Comparison of ENCODE assay signal across 16 cellular contexts in genomic region chr3:70580021-70580420, GRCh38.
A peak's percentile ranks its signal among the peaks of the same experiment; 100 is the strongest.
DNase-seq lines count a peak whose midpoint lies in the region; ATAC-seq and TF ChIP-seq lines count a peak whose summit lies in the region.
"Had no signal": no experiment of that assay in that cellular context is flagged by ENCODE, and none has a peak within 500 bp of the region (broad histone marks: within the 10 kb centered on the region; RNA-seq: fewer than 3 reads in every experiment).

No MANE protein-coding gene starts in this region.

- H2BK120ac ChIP-seq in IMR-90 (ENCODE audit: low read depth, low read length) = no peak overlapping the region

- H3K9ac ChIP-seq in IMR-90 (ENCODE audit: low read depth, low read length) (no peak overlapping the region), fibroblast of lung (ENCODE audit: insufficient read depth, low read length) (no peak overlapping the region)

- dilution Hi-C loops in IMR-90 (cut with HindIII; ENCODE audit: low sequenced_read_pairs, unreplicated experiment) = no loop called here

- H3K79me2 ChIP-seq in fibroblast of lung (ENCODE audit: control insufficient read depth, insufficient read depth, low read length) = no peaks in the 10 kb centered on the region

- H4K5ac ChIP-seq in IMR-90 (ENCODE audit: low read depth, low read length) = no peak overlapping the region

- no peak overlapping the region for H4K91ac ChIP-seq in IMR-90 (ENCODE audit: insufficient read depth, low read depth, low read length)

- H3K36me3 ChIP-seq in IMR-90 (ENCODE audit: control insufficient read depth, insufficient read depth, low read length) = no peaks in the 10 kb centered on the region
- H3K36me3 ChIP-seq in fibroblast of lung (ENCODE audit: control insufficient read depth, insufficient read depth, low read length) = no peaks in the 10 kb centered on the region
- H3K36me3 ChIP-seq: HAP-1 had no signal

- H2AK5ac ChIP-seq in IMR-90 (ENCODE audit: low read depth, low read length) = no peak overlapping the region

- H3K4me1 ChIP-seq in IMR-90 (ENCODE audit: control insufficient read depth, insufficient read depth, low read length) (no peaks in the 10 kb centered on the region), fibroblast of lung (ENCODE audit: control insufficient read depth, extremely low read depth, insufficient read depth, low read length) (no peaks in the 10 kb centered on the region)

- no peaks in the 10 kb centered on the region for H3K9me3 ChIP-seq in IMR-90 (ENCODE audit: control insufficient read depth, insufficient read depth, low read length)
- H3K9me3 ChIP-seq in fibroblast of lung (ENCODE audit: control insufficient read depth, insufficient read depth, low read depth, low read length) = no peaks in the 10 kb centered on the region
- H3K9me3 ChIP-seq: HAP-1 had no signal

- H3K18ac ChIP-seq in IMR-90 (ENCODE audit: low read depth, low read length) = no peak overlapping the region

- H2BK20ac ChIP-seq in IMR-90 (ENCODE audit: low read depth, low read length) = no peak overlapping the region

- H3K4me3 ChIP-seq in IMR-90 (ENCODE audit: insufficient read depth, low read depth, low read length) (no peak overlapping the region), astrocyte of the spinal cord (ENCODE audit: low read depth, low read length) (no peak overlapping the region), fibroblast of lung (replicated peaks in 1 of 4; ENCODE audit: control extremely low read depth in 1 of 4, insufficient read depth in 1 of 4, low read depth in 3 of 4, low read length in 4 of 4) (no peak overlapping the region)
- H3K4me3 ChIP-seq: HAP-1 had no signal

- intact Hi-C loops in IMR-90 (cut with micrococcal nuclease) = no loop called here

- CTCF ChIA-PET in IMR-90 (lab: Yijun Ruan, JAX) = no interaction called here

- WGBS in IMR-90 (ENCODE audit: extremely low coverage in 2 of 2, insufficient read length in 1 of 2), 2 experiments = no CpG with 5 or more reads among the region's 3 CpGs

- no peak overlapping the region for H3K4ac ChIP-seq in IMR-90 (ENCODE audit: low read depth, low read length)

- DNase-seq in IMR-90 = peak; percentile 29
- DNase-seq in astrocyte of the spinal cord (ENCODE audit: low read depth, low spot score) = peak; percentile 30
- DNase-seq in fibroblast of lung (ENCODE audit: low read depth in 2 of 2) = peak; percentile 13 to 41
- DNase-seq in NCI-H1417 (lab: John Stamatoyannopoulos, UW) = no peak
- DNase-seq in NCI-H2081 (lab: John Stamatoyannopoulos, UW) = no peak
- DNase-seq in SKM-1 (lab: John Stamatoyannopoulos, UW; ENCODE audit: unreplicated experiment) = no peak
- no peak for DNase-seq in SIG-M5 (lab: John Stamatoyannopoulos, UW)
- DNase-seq: C1 segment of cervical spinal cord; Calu3; CD4-positive, alpha-beta memory T cell; COR-L47; DMS53; DMS79 treated with DMSO at 0.1 percent for 48 hours; GOT3; HFFc6 had no signal

- H2AK9ac ChIP-seq in IMR-90 (replicated peaks; ENCODE audit: low read depth, low read length, poor library complexity) = no peak overlapping the region

- no peak for TF ChIP-seq CTCF in IMR-90 (conservative IDR thresholded peaks at IDR 0.05; ENCODE audit: low read depth, low read length)
- no peak for TF ChIP-seq CTCF in astrocyte of the spinal cord (IDR thresholded peaks at IDR 0.05; ENCODE audit: low read depth, low read length)
- no peak for TF ChIP-seq CTCF in fibroblast of lung (conservative IDR thresholded peaks at IDR 0.05 in 1 of 2, IDR thresholded peaks at IDR 0.05 in 1 of 2; ENCODE audit: low read depth in 1 of 2, low read length in 2 of 2)

- ATAC-seq in IMR-90 (ENCODE audit: low read depth) = no peak

- H2BK15ac ChIP-seq in IMR-90 (ENCODE audit: low read depth, low read length) = no peak overlapping the region

- in situ Hi-C loops in IMR-90 (cut with MboI; ENCODE audit: low sequenced_read_pairs) (no loop called here), astrocyte of the spinal cord (cut with HindIII; ENCODE audit: low sequenced_read_pairs) (no loop called here)

- no peak overlapping the region for H3K23ac ChIP-seq in IMR-90 (ENCODE audit: low read depth, low read length)

- H3K14ac ChIP-seq in IMR-90 (replicated peaks; ENCODE audit: low read depth, low read length) = no peak overlapping the region

- BruUV-seq in IMR-90 (replicated peaks; lab: Mats Ljungman, UMichigan) = no TSS peak

- no peak overlapping the region for H3K4me2 ChIP-seq in IMR-90 (ENCODE audit: low read depth, low read length)
- no peak overlapping the region for H3K4me2 ChIP-seq in fibroblast of lung (ENCODE audit: extremely low read depth, insufficient read depth, low read length)

- no peak overlapping the region for H4K8ac ChIP-seq in IMR-90 (ENCODE audit: low read depth in 2 of 2, low read length in 2 of 2)

- H3K56ac ChIP-seq in IMR-90 (ENCODE audit: extremely low read depth, insufficient read depth, low read length) = no peak overlapping the region

- no peak overlapping the region for H2AFZ ChIP-seq in IMR-90 (replicated peaks; ENCODE audit: low read length, poor library complexity)
- no peak overlapping the region for H2AFZ ChIP-seq in fibroblast of lung (ENCODE audit: low read length)

- no peak for TF ChIP-seq POLR2A in IMR-90 (IDR thresholded peaks at IDR 0.05; ENCODE audit: low read depth, low read length)

- no peaks in the 10 kb centered on the region for H3K9me1 ChIP-seq in IMR-90 (ENCODE audit: insufficient read depth, low read length)

- TF ChIP-seq RAD21 in IMR-90 (IDR thresholded peaks at IDR 0.05; ENCODE audit: low read length) = no peak

- H3K27me3 ChIP-seq in IMR-90 (ENCODE audit: control insufficient read depth, insufficient read depth, low read length) = peaks cover 11% of the 10 kb centered on the region
- no peaks in the 10 kb centered on the region for H3K27me3 ChIP-seq in fibroblast of lung (ENCODE audit: control insufficient read depth, insufficient read depth, low read length)

- POLR2A ChIA-PET in IMR-90 (lab: Charles Lee; ENCODE audit: unreplicated experiment) = interaction anchor here (0.6 kb wide), 1 partner anchor 437 kb away, joined by 4 read pairs; no protein-coding TSS in a partner anchor

- no peak overlapping the region for H2BK5ac ChIP-seq in IMR-90 (ENCODE audit: low read depth, low read length, poor library complexity, severe bottlenecking)

- H3K27ac ChIP-seq in IMR-90 (ENCODE audit: insufficient read depth, low read length) (no peak overlapping the region), fibroblast of lung (ENCODE audit: insufficient read depth, low read length) (no peak overlapping the region)

- H3K79me1 ChIP-seq in IMR-90 (ENCODE audit: low read depth in 1 of 2, low read length in 2 of 2) = no peaks in the 10 kb centered on the region

- H4K20me1 ChIP-seq in IMR-90 (ENCODE audit: insufficient read depth, low read length) = no peaks in the 10 kb centered on the region
- H4K20me1 ChIP-seq in fibroblast of lung (ENCODE audit: control insufficient read depth, extremely low read depth, insufficient read depth, low read length) = no peaks in the 10 kb centered on the region

TF ChIP-seq in IMR-90, 13 proteins besides CTCF, POLR2A, EP300 and RAD21:
- TF ChIP-seq USF2 (IDR thresholded peaks at IDR 0.05; ENCODE audit: low read depth, low read length) (no peak), MXI1 (IDR thresholded peaks at IDR 0.05; ENCODE audit: borderline replicate concordance, low read depth, low read length) (no peak), MAZ (IDR thresholded peaks at IDR 0.05; ENCODE audit: borderline replicate concordance, low read depth, low read length) (no peak), RCOR1 (IDR thresholded peaks at IDR 0.05; ENCODE audit: insufficient replicate concordance, low read length) (no peak), CEBPB (IDR thresholded peaks at IDR 0.05; ENCODE audit: low read depth, low read length) (no peak), FOS (IDR thresholded peaks at IDR 0.05; ENCODE audit: low read depth, low read length) (no peak), RFX5 (IDR thresholded peaks at IDR 0.05; ENCODE audit: low read depth, low read length) (no peak), SMC3 (IDR thresholded peaks at IDR 0.05; ENCODE audit: low read depth, low read length) (no peak), BHLHE40 (IDR thresholded peaks at IDR 0.05; ENCODE audit: low read depth, low read length) (no peak), NFE2L2 (IDR thresholded peaks at IDR 0.05; ENCODE audit: low read depth, low read length) (no peak), ELK1 (IDR thresholded peaks at IDR 0.05; ENCODE audit: borderline replicate concordance, low read depth, low read length) (no peak)

Comparison
In these comparisons a context has a peak if more than half of its experiments do, and no peak if none do; other contexts are left out.
1. DNase-seq: peak in IMR-90 (single experiment), astrocyte of the spinal cord (single experiment) and fibroblast of lung (2 of 2); none in NCI-H1417 (0 of 3), NCI-H2081 (0 of 2), SKM-1 (single experiment) and SIG-M5 (single experiment).